Comparison of ENCODE assay signal across 1 cellular context in genomic region chr9:123562844-123563346, GRCh38.
TF ChIP-seq lines count a peak whose summit lies in the region.

No MANE protein-coding gene starts in this region.

TF ChIP-seq in GM23338, 12 proteins besides CTCF, POLR2A, EP300 and RAD21 (continued from another document):
- TF ChIP-seq ZNF462 (CRISPR knock-in tag; IDR thresholded peaks at IDR 0.05): no peak
- no peak for TF ChIP-seq ZNF114 (CRISPR knock-in tag; IDR thresholded peaks at IDR 0.05)
- TF ChIP-seq, protein P1, sequence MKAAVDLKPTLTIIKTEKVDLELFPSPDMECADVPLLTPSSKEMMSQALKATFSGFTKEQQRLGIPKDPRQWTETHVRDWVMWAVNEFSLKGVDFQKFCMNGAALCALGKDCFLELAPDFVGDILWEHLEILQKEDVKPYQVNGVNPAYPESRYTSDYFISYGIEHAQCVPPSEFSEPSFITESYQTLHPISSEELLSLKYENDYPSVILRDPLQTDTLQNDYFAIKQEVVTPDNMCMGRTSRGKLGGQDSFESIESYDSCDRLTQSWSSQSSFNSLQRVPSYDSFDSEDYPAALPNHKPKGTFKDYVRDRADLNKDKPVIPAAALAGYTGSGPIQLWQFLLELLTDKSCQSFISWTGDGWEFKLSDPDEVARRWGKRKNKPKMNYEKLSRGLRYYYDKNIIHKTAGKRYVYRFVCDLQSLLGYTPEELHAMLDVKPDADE (IDR thresholded peaks at IDR 0.05): no peak
- no peak for TF ChIP-seq EZH2 (IDR thresholded peaks at IDR 0.05; ENCODE audit: low read depth, unreplicated experiment)
